ENCODE assay signal across 1 cellular context in the genomic region with DNA sequence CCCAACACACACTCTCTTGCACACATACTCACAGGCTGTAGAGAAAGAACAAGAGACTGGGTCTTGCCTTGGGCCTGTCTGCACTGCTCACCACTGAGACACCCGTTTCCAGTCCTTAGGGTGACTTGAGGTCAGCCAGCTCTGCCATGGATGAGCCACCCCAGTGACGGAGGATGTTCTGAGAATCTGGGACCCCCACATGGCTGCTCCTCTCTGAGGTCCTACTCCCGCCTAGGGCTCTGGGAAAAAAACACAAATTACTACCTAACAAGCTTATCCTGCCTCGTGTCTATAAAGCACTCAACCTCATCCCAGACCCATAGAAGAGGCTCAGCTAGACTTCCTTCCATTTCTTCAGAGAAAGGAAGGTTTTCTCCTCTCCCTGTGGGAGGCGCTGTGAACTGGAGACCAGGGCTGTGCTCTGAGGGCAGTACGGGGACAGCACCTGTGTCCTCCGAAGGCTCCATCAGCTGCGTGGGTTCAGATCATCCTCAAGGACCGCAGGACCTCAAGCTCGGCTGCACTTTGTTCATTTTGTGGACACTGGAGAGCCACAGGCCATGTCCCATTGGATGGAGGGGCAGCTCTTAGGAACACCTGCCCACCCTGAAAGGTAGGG.
TF ChIP-seq lines count a peak whose summit lies in the region.

No MANE protein-coding gene starts in this region.

TF ChIP-seq in GM12878, 131 proteins besides CTCF, POLR2A, EP300 and RAD21:
- TF ChIP-seq TBL1XR1 (IDR thresholded peaks at IDR 0.05; ENCODE audit: low read depth, low read length) (no peak), SREBF2 (IDR thresholded peaks at IDR 0.05; ENCODE audit: low read length) (no peak), MYC (IDR thresholded peaks at IDR 0.05; ENCODE audit: insufficient read depth, insufficient read length, insufficient replicate concordance, low read length, severe bottlenecking) (no peak), RELA (IDR thresholded peaks at IDR 0.05; ENCODE audit: borderline replicate concordance, partially characterized antibody) (no peak), IRF5 (IDR thresholded peaks at IDR 0.05; ENCODE audit: borderline replicate concordance) (no peak), ZNF274 (IDR thresholded peaks at IDR 0.05; ENCODE audit: insufficient read depth, insufficient read length) (no peak), STAT1 (conservative IDR thresholded peaks at IDR 0.05) (no peak), KDM1A (IDR thresholded peaks at IDR 0.05; ENCODE audit: borderline replicate concordance) (no peak), NR2C2 (IDR thresholded peaks at IDR 0.05; ENCODE audit: borderline replicate concordance, control insufficient read depth, insufficient read length, low read depth) (no peak), MEF2B (IDR thresholded peaks at IDR 0.05; ENCODE audit: partially characterized antibody, poor library complexity, severe bottlenecking) (no peak), SP1 (IDR thresholded peaks at IDR 0.05; ENCODE audit: low read depth, low read length) (no peak), HDAC6 (IDR thresholded peaks at IDR 0.05; ENCODE audit: unreplicated experiment) (no peak), ETV6 (conservative IDR thresholded peaks at IDR 0.05 in 1 of 2, IDR thresholded peaks at IDR 0.05 in 1 of 2; ENCODE audit: borderline replicate concordance in 1 of 2, low read depth in 1 of 2) (no peak)
- TF ChIP-seq, protein P1, sequence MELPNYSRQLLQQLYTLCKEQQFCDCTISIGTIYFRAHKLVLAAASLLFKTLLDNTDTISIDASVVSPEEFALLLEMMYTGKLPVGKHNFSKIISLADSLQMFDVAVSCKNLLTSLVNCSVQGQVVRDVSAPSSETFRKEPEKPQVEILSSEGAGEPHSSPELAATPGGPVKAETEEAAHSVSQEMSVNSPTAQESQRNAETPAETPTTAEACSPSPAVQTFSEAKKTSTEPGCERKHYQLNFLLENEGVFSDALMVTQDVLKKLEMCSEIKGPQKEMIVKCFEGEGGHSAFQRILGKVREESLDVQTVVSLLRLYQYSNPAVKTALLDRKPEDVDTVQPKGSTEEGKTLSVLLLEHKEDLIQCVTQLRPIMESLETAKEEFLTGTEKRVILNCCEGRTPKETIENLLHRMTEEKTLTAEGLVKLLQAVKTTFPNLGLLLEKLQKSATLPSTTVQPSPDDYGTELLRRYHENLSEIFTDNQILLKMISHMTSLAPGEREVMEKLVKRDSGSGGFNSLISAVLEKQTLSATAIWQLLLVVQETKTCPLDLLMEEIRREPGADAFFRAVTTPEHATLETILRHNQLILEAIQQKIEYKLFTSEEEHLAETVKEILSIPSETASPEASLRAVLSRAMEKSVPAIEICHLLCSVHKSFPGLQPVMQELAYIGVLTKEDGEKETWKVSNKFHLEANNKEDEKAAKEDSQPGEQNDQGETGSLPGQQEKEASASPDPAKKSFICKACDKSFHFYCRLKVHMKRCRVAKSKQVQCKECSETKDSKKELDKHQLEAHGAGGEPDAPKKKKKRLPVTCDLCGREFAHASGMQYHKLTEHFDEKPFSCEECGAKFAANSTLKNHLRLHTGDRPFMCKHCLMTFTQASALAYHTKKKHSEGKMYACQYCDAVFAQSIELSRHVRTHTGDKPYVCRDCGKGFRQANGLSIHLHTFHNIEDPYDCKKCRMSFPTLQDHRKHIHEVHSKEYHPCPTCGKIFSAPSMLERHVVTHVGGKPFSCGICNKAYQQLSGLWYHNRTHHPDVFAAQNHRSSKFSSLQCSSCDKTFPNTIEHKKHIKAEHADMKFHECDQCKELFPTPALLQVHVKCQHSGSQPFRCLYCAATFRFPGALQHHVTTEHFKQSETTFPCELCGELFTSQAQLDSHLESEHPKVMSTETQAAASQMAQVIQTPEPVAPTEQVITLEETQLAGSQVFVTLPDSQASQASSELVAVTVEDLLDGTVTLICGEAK (IDR thresholded peaks at IDR 0.05; ENCODE audit: borderline replicate concordance): no peak
